Comparison of ENCODE assay signal across 25 cellular contexts in genomic region chr6:66179363-66179762, GRCh38.
"Had no signal": no experiment of that assay in that cellular context is flagged by ENCODE, and none has a peak within 500 bp of the region (broad histone marks: within the 10 kb centered on the region; RNA-seq: fewer than 3 reads in every experiment).

No MANE protein-coding gene starts in this region.

- H3K36me3 ChIP-seq: colonic mucosa, esophagus squamous epithelium, heart left ventricle had no signal

- H3K27ac ChIP-seq: body of pancreas, colonic mucosa, epithelial cell of prostate, esophagus squamous epithelium, heart left ventricle had no signal

- DNase-seq: activated CD4-positive, alpha-beta T cell treated with anti-CD3 and anti-CD28 coated beads for 48 hours; activated CD4-positive, alpha-beta T cell treated with anti-CD3 and anti-CD28 coated beads, Interleukin-2, amount 50 U/mL, for 1 hour; activated CD4-positive, alpha-beta T cell treated with anti-CD3 and anti-CD28 coated beads, Interleukin-2, amount 50 U/mL, for 48 hours; activated CD8-positive, alpha-beta memory T cell treated with anti-CD3 and anti-CD28 coated beads for 24 hours; activated CD8-positive, alpha-beta T cell treated with anti-CD3 and anti-CD28 coated beads for 36 hours; activated effector memory CD4-positive, alpha-beta T cell treated with Interleukin-2 at 50 U/mL for 16 hours; activated gamma-delta T cell treated with Interleukin-2 at 50 U/mL for 16 hours; activated naive CD4-positive, alpha-beta T cell treated with anti-CD3 and anti-CD28 coated beads, Interleukin-2, amount 50 U/mL, for 16 hours; activated naive CD4-positive, alpha-beta T cell treated with Interleukin-2 at 50 U/mL for 16 hours; activated T-cell treated with anti-CD3 and anti-CD28 coated beads, Interleukin-2, amount 50 U/mL, for 4 hours; amniotic stem cell; anterior cingulate cortex; body of pancreas; caudate nucleus; colonic mucosa; effector CD8-positive, alpha-beta T cell; esophagus squamous epithelium; foreskin melanocyte; glutamatergic neuron; heart left ventricle; hypothalamus; T-helper 2 cell had no signal

- H3K27me3 ChIP-seq: body of pancreas, colonic mucosa, esophagus squamous epithelium, heart left ventricle had no signal

- ATAC-seq: activated CD4-positive, CD25-positive, alpha-beta regulatory T cell treated with anti-CD3 and anti-CD28 coated beads, Interleukin-2, amount 50 U/mL, for 24 hours; activated CD8-positive, alpha-beta T cell treated with anti-CD3 and anti-CD28 coated beads for 36 hours; activated T-cell treated with anti-CD3 and anti-CD28 coated beads, Interleukin-2, amount 50 U/mL, for 4 hours; activated T-helper 17 cell treated with anti-CD3 and anti-CD28 coated beads, Interleukin-2, amount 50 U/mL, for 72 hours; body of pancreas; heart left ventricle had no signal

- H3K9me3 ChIP-seq: body of pancreas, colonic mucosa had no signal

- H3K4me1 ChIP-seq: body of pancreas, colonic mucosa, esophagus squamous epithelium, heart left ventricle had no signal

- H3K4me3 ChIP-seq: body of pancreas, colonic mucosa, esophagus squamous epithelium, heart left ventricle had no signal
